In genomic region chr6:110233769-110234374, GRCh38 we compare ENCODE assay signal across 8 cellular contexts. TPM values are rescaled to one million over a fixed set of nuclear protein-coding genes. Genes with fewer than 3 reads are reported as not detected.
A peak's percentile ranks its signal among the peaks of the same experiment; 100 is the strongest.
DNase-seq lines count a peak whose midpoint lies in the region; ATAC-seq and TF ChIP-seq lines count a peak whose summit lies in the region.

No MANE protein-coding gene starts in this region.

- H3K4me3 ChIP-seq in fibroblast of pulmonary artery (replicated peaks; ENCODE audit: low read depth, low read length) = no peak overlapping the region
- no peak overlapping the region for H3K4me3 ChIP-seq in thyroid gland (replicated peaks in 1 of 3)

- H3K9me3 ChIP-seq in thyroid gland = no peaks in the 10 kb centered on the region

- intact Hi-C loops in thyroid gland (cut with DNase I) = no loop called here

- TF ChIP-seq CTCF in fibroblast of pulmonary artery (IDR thresholded peaks at IDR 0.05; ENCODE audit: low read length, missing control alignments) (no peak), thyroid gland (IDR thresholded peaks at IDR 0.05) (no peak), omental fat pad (IDR thresholded peaks at IDR 0.05) (no peak)

- no peak overlapping the region for H3K27ac ChIP-seq in thyroid gland

- TF ChIP-seq POLR2A in thyroid gland (IDR thresholded peaks at IDR 0.05) = no peak

- DNase-seq in GM03348 (ENCODE audit: low spot score) (peak; percentile 35), fibroblast of pulmonary artery (ENCODE audit: low read depth) (peak; percentile 21), NCI-H510A (lab: John Stamatoyannopoulos, UW) (no peak), thyroid gland (no peak), omental fat pad (ENCODE audit: low spot score) (no peak)
- no peak for DNase-seq in activated CD4-positive, CD25-positive, alpha-beta regulatory T cell (lab: John Stamatoyannopoulos, UW)

- ATAC-seq in GM21381 (IDR thresholded peaks at IDR 0.05; ENCODE audit: unreplicated experiment) = peak; percentile 90
- peak; percentile 84 for ATAC-seq in HG03565 (IDR thresholded peaks at IDR 0.05; ENCODE audit: unreplicated experiment)
- ATAC-seq in omental fat pad (ENCODE audit: low FRiP score) = no peak

- WGBS in thyroid gland, 2 donors = 98 to 100% methylated on average over 2 of the region's 2 CpGs

- no peaks in the 10 kb centered on the region for H3K27me3 ChIP-seq in thyroid gland

- no peaks in the 10 kb centered on the region for H3K4me1 ChIP-seq in thyroid gland

- peaks cover 4% of the 10 kb centered on the region in 2 donors for H3K36me3 ChIP-seq in thyroid gland

RNA-seq across cellular contexts. Expression of gene CDC40, which starts 53.6 kb away (rescaled TPM):
- 10 to 100 TPM; 27.4 to 32.0 (median 28.8) TPM for total RNA-seq in thyroid gland
- total RNA-seq in omental fat pad = 10 to 100 TPM; 16.0 to 19.5 (median 18.0) TPM

RNA-seq across cellular contexts. Expression of gene WASF1, which starts 54.4 kb away (rescaled TPM):
- total RNA-seq in thyroid gland = 10 to 100 TPM in 2 of 4 donors, 1 to 10 TPM in 2; 2.0 to 13.0 (median 7.7) TPM
- total RNA-seq in omental fat pad = 10 to 100 TPM in 3 of 4 donors, 1 to 10 TPM in 1; 5.8 to 15.6 (median 12.2) TPM

Comparison
In these comparisons a context has a peak if more than half of its experiments do, and no peak if none do; other contexts are left out.
1. DNase-seq: peak in GM03348 (single experiment) and fibroblast of pulmonary artery (single experiment); none in NCI-H510A (single experiment), activated CD4-positive, CD25-positive, alpha-beta regulatory T cell (0 of 4), thyroid gland (0 of 2) and omental fat pad (single experiment).